ENCODE assay signal across 19 cellular contexts in genomic region chr21:46004168-46004861, GRCh38. TPM values are rescaled to one million over a fixed set of nuclear protein-coding genes. Genes with fewer than 3 reads are reported as not detected.
A peak's percentile ranks its signal among the peaks of the same experiment; 100 is the strongest.
DNase-seq lines count a peak whose midpoint lies in the region; ATAC-seq, FAIRE-seq and TF ChIP-seq lines count a peak whose summit lies in the region.
"Had no signal": no experiment of that assay in that cellular context is flagged by ENCODE, and none has a peak within 500 bp of the region (broad histone marks: within the 10 kb centered on the region; RNA-seq: fewer than 3 reads in every experiment).

No MANE protein-coding gene starts in this region.

- no peaks in the 10 kb centered on the region for H3K27me3 Mint-ChIP-seq in stimulated activated naive CD8-positive, alpha-beta T cell treated with anti-CD3 and anti-CD28 coated beads, Interleukin-15, amount 100 ng/mL, for 72 hours
- H3K27me3 Mint-ChIP-seq in neural progenitor cell (ENCODE audit: insufficient read depth, low read depth), result peaks cover 8% of the 10 kb centered on the region

- TF ChIP-seq CTCF in endothelial cell of umbilical vein (IDR thresholded peaks at IDR 0.05; ENCODE audit: extremely low read depth in 1 of 2, insufficient read depth in 1 of 2, low read depth in 1 of 2, low read length in 2 of 2) (no peak), neural progenitor cell (IDR thresholded peaks at IDR 0.05) (no peak)

- no peak overlapping the region for H3K27ac Mint-ChIP-seq in stimulated activated naive CD8-positive, alpha-beta T cell treated with anti-CD3 and anti-CD28 coated beads, Interleukin-15, amount 100 ng/mL, for 72 hours
- H3K27ac Mint-ChIP-seq in neural progenitor cell, result peak overlapping the region; percentile 4
- H3K27ac Mint-ChIP-seq: activated T-helper 1 cell treated with anti-CD3 and anti-CD28 coated beads, Interleukin-12 subunit alpha, Interleukin-12 subunit beta, Interleukin-2, Interleukin-4 antibody, amounts not matched to agents 30 ng/mL and 10 ng/mL and 1 ng/mL, durations not matched to agents 14 hours and 24 hours and 36 hours had no signal

- DNase-seq in stimulated activated naive CD8-positive, alpha-beta T cell treated with anti-CD3 and anti-CD28 coated beads, Interleukin-15, Interleukin-2, amounts not matched to agents 100 U/mL and 50 U/mL, for 24 hours, result peak; percentile 1
- DNase-seq in stimulated activated naive CD8-positive, alpha-beta T cell treated with anti-CD3 and anti-CD28 coated beads, Interleukin-15, amount 100 ng/mL, for 72 hours, result no peak
- DNase-seq in endothelial cell of umbilical vein (ENCODE audit: low read depth, low spot score) (no peak), neural progenitor cell (ENCODE audit: low spot score) (no peak), NCI-H446 (lab: John Stamatoyannopoulos, UW) (no peak)
- DNase-seq in stimulated activated CD4-positive, alpha-beta T cell treated with anti-CD3 and anti-CD28 coated beads, Interleukin-2, amount 100 ng/mL, for 24 hours, result no peak
- no peak for DNase-seq in stimulated activated naive CD4-positive, alpha-beta T cell treated with Interleukin-2 at 50 U/mL for 16 hours (lab: John Stamatoyannopoulos, UW)
- DNase-seq: amniotic stem cell; foreskin keratinocyte; Kasumi-1; NCI-H1417; NK-92 treated with Interleukin-12 subunit alpha and Interleukin-12 subunit beta, amount 100 ng/mL, for 24 hours; T-helper 9 cell had no signal

- H3K27me3 ChIP-seq in endothelial cell of umbilical vein (ENCODE audit: control insufficient read depth in 2 of 2, insufficient read depth in 2 of 2, low read length in 2 of 2) (no peaks in the 10 kb centered on the region), neural progenitor cell (no peaks in the 10 kb centered on the region)
- H3K27me3 ChIP-seq: foreskin keratinocyte, SJSA1 had no signal

- no peak overlapping the region for H3K27ac ChIP-seq in endothelial cell of umbilical vein (ENCODE audit: insufficient read depth, low read depth, low read length)
- no peak overlapping the region for H3K27ac ChIP-seq in neural progenitor cell
- H3K27ac ChIP-seq: foreskin keratinocyte, SJSA1 had no signal

- no peak overlapping the region for H3K9ac ChIP-seq in endothelial cell of umbilical vein (replicated peaks; ENCODE audit: extremely low read depth, insufficient read depth, low read length)
- H3K9ac ChIP-seq in neural progenitor cell, result no peak overlapping the region

- no peak overlapping the region for H3K4me3 Mint-ChIP-seq in stimulated activated naive CD8-positive, alpha-beta T cell treated with anti-CD3 and anti-CD28 coated beads, Interleukin-15, amount 100 ng/mL, for 72 hours
- no peak overlapping the region for H3K4me3 Mint-ChIP-seq in neural progenitor cell
- H3K4me3 Mint-ChIP-seq: activated T-helper 1 cell treated with anti-CD3 and anti-CD28 coated beads, Interleukin-12 subunit alpha, Interleukin-12 subunit beta, Interleukin-2, Interleukin-4 antibody, amounts not matched to agents 30 ng/mL and 10 ng/mL and 1 ng/mL, durations not matched to agents 14 hours and 24 hours and 36 hours had no signal

- H3K9me3 Mint-ChIP-seq in stimulated activated naive CD8-positive, alpha-beta T cell treated with anti-CD3 and anti-CD28 coated beads, Interleukin-15, amount 100 ng/mL, for 72 hours, result peaks cover 7 to 9% of the 10 kb centered on the region in 2 donors
- peaks cover 2% of the 10 kb centered on the region for H3K9me3 Mint-ChIP-seq in neural progenitor cell

- H3K36me3 Mint-ChIP-seq in neural progenitor cell, result peaks cover 9% of the 10 kb centered on the region

- no peaks in the 10 kb centered on the region for H3K4me1 ChIP-seq in endothelial cell of umbilical vein (ENCODE audit: control insufficient read depth, extremely low read depth, insufficient read depth, low read length)
- H3K4me1 ChIP-seq in neural progenitor cell, result no peaks in the 10 kb centered on the region
- H3K4me1 ChIP-seq: foreskin keratinocyte, SJSA1 had no signal

- H3K4me3 ChIP-seq in endothelial cell of umbilical vein (replicated peaks in 1 of 3; ENCODE audit: insufficient read depth in 1 of 3, low read depth in 1 of 3, low read length in 3 of 3) (no peak overlapping the region), neural progenitor cell (no peak overlapping the region)
- H3K4me3 ChIP-seq: SJSA1 had no signal

- no peaks in the 10 kb centered on the region for H3K4me1 Mint-ChIP-seq in stimulated activated naive CD8-positive, alpha-beta T cell treated with anti-CD3 and anti-CD28 coated beads, Interleukin-15, amount 100 ng/mL, for 72 hours
- H3K4me1 Mint-ChIP-seq in neural progenitor cell, result peaks cover 6% of the 10 kb centered on the region

- ATAC-seq in stimulated activated naive CD8-positive, alpha-beta T cell treated with anti-CD3 and anti-CD28 coated beads, Interleukin-15, Interleukin-2, amounts not matched to agents 100 U/mL and 50 U/mL, for 24 hours, result no peak
- ATAC-seq in stimulated activated naive CD8-positive, alpha-beta T cell treated with anti-CD3 and anti-CD28 coated beads, Interleukin-15, amount 100 ng/mL, for 72 hours, result no peak
- ATAC-seq in SK-N-SH treated with all-trans-retinoic acid at 6 μM for 48 hours, result no peak
- ATAC-seq: foreskin keratinocyte had no signal

- no peak for TF ChIP-seq POLR2A in endothelial cell of umbilical vein (IDR thresholded peaks at IDR 0.05; ENCODE audit: low read depth, low read length)

- H3K9me1 ChIP-seq in endothelial cell of umbilical vein (replicated peaks; ENCODE audit: control insufficient read depth, extremely low read depth, insufficient read depth, low read length), result no peaks in the 10 kb centered on the region

- H3K36me3 ChIP-seq in endothelial cell of umbilical vein (ENCODE audit: control insufficient read depth in 2 of 2, extremely low read depth in 1 of 2, insufficient read depth in 2 of 2, low read length in 2 of 2), result no peaks in the 10 kb centered on the region
- H3K36me3 ChIP-seq in neural progenitor cell, result no peaks in the 10 kb centered on the region

- no peaks in the 10 kb centered on the region for H3K9me3 ChIP-seq in endothelial cell of umbilical vein (replicated peaks; ENCODE audit: control insufficient read depth, insufficient read depth, low read length)
- H3K9me3 ChIP-seq in neural progenitor cell (ENCODE audit: low read depth), result no peaks in the 10 kb centered on the region

- no peaks in the 10 kb centered on the region for H3F3A ChIP-seq in neural progenitor cell (ENCODE audit: low read depth)

- CTCF ChIA-PET in endothelial cell of umbilical vein (lab: Charles Lee), result no interaction called here

- H4K20me1 ChIP-seq in endothelial cell of umbilical vein (replicated peaks; ENCODE audit: control insufficient read depth, extremely low read depth, insufficient read depth, low read length), result no peaks in the 10 kb centered on the region
- no peaks in the 10 kb centered on the region for H4K20me1 ChIP-seq in neural progenitor cell (ENCODE audit: low read depth)

- BruUV-seq in endothelial cell of umbilical vein (replicated peaks; lab: Mats Ljungman, UMichigan), result TSS peak; percentile 67

- H2AFZ ChIP-seq in endothelial cell of umbilical vein (ENCODE audit: low read depth, low read length), result no peak overlapping the region
- no peak overlapping the region for H2AFZ ChIP-seq in neural progenitor cell (replicated peaks)

- dilution Hi-C loops in endothelial cell of umbilical vein (cut with MboI; ENCODE audit: extremely low pct_ligation_motif_present, low sequenced_read_pairs), result no loop called here

- H3K79me2 ChIP-seq in endothelial cell of umbilical vein (ENCODE audit: control insufficient read depth, insufficient read depth, low read length) (no peaks in the 10 kb centered on the region), neural progenitor cell (ENCODE audit: low read depth) (no peaks in the 10 kb centered on the region)

- H3K4me2 ChIP-seq in endothelial cell of umbilical vein (ENCODE audit: insufficient read depth, low read length) (no peak overlapping the region), neural progenitor cell (no peak overlapping the region)

- no peak for FAIRE-seq in endothelial cell of umbilical vein (lab: Jason Lieb, UNC)
- FAIRE-seq: endometrium, GM12892, H1 had no signal

- intact Hi-C loops in endothelial cell of umbilical vein (cut with micrococcal nuclease), result no loop called here

- POLR2A ChIA-PET in endothelial cell of umbilical vein (lab: Charles Lee), result interaction anchor here (0.6 kb wide), 1 partner anchor 217 kb away, joined by 3 read pairs; no protein-coding TSS in a partner anchor

TF ChIP-seq in endothelial cell of umbilical vein, 7 proteins besides CTCF, POLR2A, EP300 and RAD21 (continues in another document):
- TF ChIP-seq JUN (IDR thresholded peaks at IDR 0.05; ENCODE audit: borderline replicate concordance, insufficient read depth, insufficient read length, low read depth) (no peak), MAX (IDR thresholded peaks at IDR 0.05; ENCODE audit: insufficient read depth, insufficient read length) (no peak), FOS (IDR thresholded peaks at IDR 0.05; ENCODE audit: borderline replicate concordance, insufficient read depth, low read length) (no peak), POLR2AphosphoS5 (IDR thresholded peaks at IDR 0.05; ENCODE audit: insufficient read depth, low read depth, low read length) (no peak)

TF ChIP-seq in SK-N-SH treated with all-trans-retinoic acid at 6 μM for 48 hours, 23 proteins besides CTCF, POLR2A, EP300 and RAD21 (continues in another document):
- TF ChIP-seq PPARA (CRISPR knock-in tag; IDR thresholded peaks at IDR 0.05; ENCODE audit: borderline replicate concordance), result no peak
- no peak for TF ChIP-seq TCF4 (CRISPR knock-in tag; IDR thresholded peaks at IDR 0.05; ENCODE audit: borderline replicate concordance)

RNA-seq across cellular contexts. Expression of gene COL6A1, which starts 22.7 kb away (rescaled TPM):
- total RNA-seq in endothelial cell of umbilical vein (26.8 and 30.1 TPM in 2 replicates), neural progenitor cell (ENCODE audit: low replicate concordance) (12.6 and 52.2 TPM in 2 replicates)
- polyA plus RNA-seq in endothelial cell of umbilical vein, result 42.4 and 53.9 TPM in 2 replicates
- 16.9 and 25.2 TPM in 2 replicates for polyA plus RNA-seq in endothelial cell of umbilical vein (2011; cell fraction: cytosol; rRNA removed)
- polyA plus RNA-seq in endothelial cell of umbilical vein (2011; cell fraction: nucleus; rRNA removed), result 72.8 and 86.4 TPM in 2 replicates
- 24.0 and 61.3 TPM in 2 replicates for polyA plus RNA-seq in endothelial cell of umbilical vein (2012)
- polyA minus RNA-seq in endothelial cell of umbilical vein, result 14.7 and 16.5 TPM in 2 replicates
- not detected for polyA minus RNA-seq in endothelial cell of umbilical vein (2011; cell fraction: cytosol; rRNA and poly(A)+ RNA removed)
- polyA minus RNA-seq in endothelial cell of umbilical vein (2011; cell fraction: nucleus; rRNA and poly(A)+ RNA removed), result 8.5 and 20.4 TPM in 2 replicates
